21 cellular contexts compared by ENCODE assay signal in the genomic region with DNA sequence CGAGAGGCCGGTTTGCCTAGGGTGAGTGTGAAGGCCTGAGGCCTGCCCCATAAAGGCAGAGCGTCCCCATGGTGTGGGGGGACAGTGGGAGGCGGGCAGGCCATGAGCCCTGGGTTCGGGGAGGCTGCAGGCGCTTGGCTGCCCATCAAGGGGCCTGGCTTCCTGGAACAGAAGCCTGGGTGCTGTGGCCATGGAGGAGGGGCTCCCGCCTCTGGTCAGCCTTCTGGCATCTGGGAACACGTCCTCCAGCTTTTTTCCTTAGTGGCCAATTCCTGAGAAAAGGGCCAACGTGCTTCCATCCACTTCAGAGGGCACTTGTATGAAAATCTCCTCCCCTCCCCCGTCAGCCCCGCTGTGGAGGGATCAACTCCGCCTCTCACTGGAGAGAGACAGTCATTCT. TPM values are rescaled to one million over a fixed set of nuclear protein-coding genes. Genes with fewer than 3 reads are reported as not detected.
DNase-seq lines count a peak whose midpoint lies in the region; ATAC-seq and TF ChIP-seq lines count a peak whose summit lies in the region.
"Had no signal": no experiment of that assay in that cellular context is flagged by ENCODE, and none has a peak within 500 bp of the region (broad histone marks: within the 10 kb centered on the region; RNA-seq: fewer than 3 reads in every experiment).

No MANE protein-coding gene starts in this region.

- no peaks in the 10 kb centered on the region for H3K9me3 Mint-ChIP-seq in type B pancreatic cell
- H3K9me3 Mint-ChIP-seq: T-cell had no signal

- TF ChIP-seq CTCF in left lung (IDR thresholded peaks at IDR 0.05): no peak
- TF ChIP-seq CTCF in prostate gland (IDR thresholded peaks at IDR 0.05): no peak
- TF ChIP-seq CTCF in type B pancreatic cell (conservative IDR thresholded peaks at IDR 0.05): no peak
- no peak for TF ChIP-seq CTCF in gastrocnemius medialis (IDR thresholded peaks at IDR 0.05 in 4 of 5, conservative IDR thresholded peaks at IDR 0.05 in 1 of 5)

- H3K4me1 ChIP-seq in left lung (peaks cover 10 to 14% of the 10 kb centered on the region in 2 donors), prostate gland (replicated peaks) (peaks cover 4% of the 10 kb centered on the region), gastrocnemius medialis (peaks cover 8 to 17% of the 10 kb centered on the region in 2 donors)
- H3K4me1 ChIP-seq: foreskin keratinocyte had no signal

- in situ Hi-C loops in gastrocnemius medialis (cut with MboI; ENCODE audit: low sequenced_read_pairs in 4 of 4): no loop called here

- ATAC-seq in left lung (peak; percentile 80), GM19351 (IDR thresholded peaks at IDR 0.05; ENCODE audit: unreplicated experiment) (no peak), gastrocnemius medialis (no peak)
- ATAC-seq: foreskin keratinocyte, HCT116, right lobe of liver, T-cell had no signal

- no peak overlapping the region for H3K4me3 ChIP-seq in left lung
- no peak overlapping the region for H3K4me3 ChIP-seq in prostate gland
- no peak overlapping the region for H3K4me3 ChIP-seq in gastrocnemius medialis
- H3K4me3 ChIP-seq: right lobe of liver had no signal

- 71% methylated on average over 12 of the region's 12 CpGs for WGBS in prostate gland

- H3K9me3 ChIP-seq in left lung (no peaks in the 10 kb centered on the region), prostate gland (no peaks in the 10 kb centered on the region), gastrocnemius medialis (no peaks in the 10 kb centered on the region)
- H3K9me3 ChIP-seq: right lobe of liver had no signal

- H3K36me3 ChIP-seq in left lung (no peaks in the 10 kb centered on the region), prostate gland (no peaks in the 10 kb centered on the region), gastrocnemius medialis (no peaks in the 10 kb centered on the region)
- H3K36me3 ChIP-seq: right lobe of liver had no signal

- H3K4me1 Mint-ChIP-seq in type B pancreatic cell (ENCODE audit: unreplicated experiment): peaks cover 40% of the 10 kb centered on the region
- H3K4me1 Mint-ChIP-seq: T-cell had no signal

- H3K27me3 ChIP-seq in left lung: peaks cover 0 to 4% of the 10 kb centered on the region in 2 donors
- H3K27me3 ChIP-seq in prostate gland (replicated peaks; ENCODE audit: insufficient read depth): no peaks in the 10 kb centered on the region
- H3K27me3 ChIP-seq in gastrocnemius medialis: no peaks in the 10 kb centered on the region
- H3K27me3 ChIP-seq: foreskin keratinocyte, right lobe of liver had no signal

- H3K27me3 Mint-ChIP-seq in type B pancreatic cell: peaks cover 7% of the 10 kb centered on the region
- H3K27me3 Mint-ChIP-seq: T-cell had no signal

- H3K4me3 Mint-ChIP-seq in type B pancreatic cell: no peak overlapping the region
- H3K4me3 Mint-ChIP-seq: T-cell had no signal

- H3K27ac ChIP-seq in cingulate gyrus (ENCODE audit: low read depth, low read length) (peak overlapping the region; percentile 7), left lung (peak overlapping the region; percentile 41 to 53), prostate gland (peak overlapping the region; percentile 26 to 56), gastrocnemius medialis (peak overlapping the region in 1 of 4 donors; percentile 13)
- H3K27ac ChIP-seq: foreskin keratinocyte, right lobe of liver had no signal

- peak overlapping the region; percentile 49 for H3K27ac Mint-ChIP-seq in type B pancreatic cell
- H3K27ac Mint-ChIP-seq: T-cell had no signal

- intact Hi-C loops in left lung (cut with DNase I): no loop called here
- intact Hi-C loops in prostate gland (cut with DNase I): no loop called here
- intact Hi-C loops in gastrocnemius medialis (cut with DNase I; ENCODE audit: low total_unique reads): no loop called here

- DNase-seq in left lung (peak; percentile 72 to 83), prostate gland (ENCODE audit: low spot score) (no peak), type B pancreatic cell (ENCODE audit: extremely low spot score, unreplicated experiment) (no peak), NCI-H1092 (lab: John Stamatoyannopoulos, UW) (no peak), COR-L47 (lab: John Stamatoyannopoulos, UW) (no peak), gastrocnemius medialis (no peak)
- DNase-seq: DND-41; foreskin keratinocyte; Karpas-422; NCI-H1105 treated with DMSO at 0.1 percent for 48 hours; NCI-H2107; NCI-H524; right lobe of liver; SHP77; stimulated activated CD4-positive, alpha-beta T cell treated with anti-CD3 and anti-CD28 coated beads, Interleukin-4, amount 100 ng/mL, for 24 hours; T-cell had no signal

- H3K36me3 Mint-ChIP-seq in type B pancreatic cell: no peaks in the 10 kb centered on the region
- H3K36me3 Mint-ChIP-seq: T-cell had no signal

- TF ChIP-seq POLR2A in prostate gland (IDR thresholded peaks at IDR 0.05) (no peak), gastrocnemius medialis (IDR thresholded peaks at IDR 0.05) (no peak)

RNA-seq across cellular contexts. Expression of a gene that starts 58.7 kb away (rescaled TPM):
- total RNA-seq in left lung (10 to 100 TPM; 14.9 to 18.0 TPM), prostate gland (1 to 10 TPM in 1 of 2 donors, under 1 TPM in 1; 0.23 to 6.5 TPM), type B pancreatic cell (ENCODE audit: low replicate concordance) (10.3 and 23.6 TPM in 2 replicates), gastrocnemius medialis (under 1 TPM; 0.03 to 0.19 (median 0.17) TPM)
- total RNA-seq: activated CD8-positive, alpha-beta memory T cell treated with anti-CD3 and anti-CD28 coated beads for 36 hours; endothelial cell of umbilical vein had no signal

Comparison
In these comparisons a context has a peak if more than half of its experiments do, and no peak if none do; other contexts are left out.
1. DNase-seq: peak in left lung (2 of 2); none in prostate gland (single experiment), type B pancreatic cell (single experiment), NCI-H1092 (single experiment), COR-L47 (single experiment) and gastrocnemius medialis (0 of 2).